ENCODE assay signal across 14 cellular contexts in genomic region chr2:150587547-150588209, GRCh38.
A peak's percentile ranks its signal among the peaks of the same experiment; 100 is the strongest.
DNase-seq lines count a peak whose midpoint lies in the region; ATAC-seq, FAIRE-seq and TF ChIP-seq lines count a peak whose summit lies in the region.
"Had no signal": no experiment of that assay in that cellular context is flagged by ENCODE, and none has a peak within 500 bp of the region (broad histone marks: within the 10 kb centered on the region; RNA-seq: fewer than 3 reads in every experiment).

No MANE protein-coding gene starts in this region.

- H3K4me2 ChIP-seq in astrocyte (ENCODE audit: low read length): peak overlapping the region; percentile 28

- H3K9me3 ChIP-seq in astrocyte (ENCODE audit: insufficient read depth, low read depth, low read length): no peaks in the 10 kb centered on the region
- H3K9me3 ChIP-seq in colonic mucosa: no peaks in the 10 kb centered on the region
- H3K9me3 ChIP-seq: Peyer's patch, suprapubic skin had no signal

- no peaks in the 10 kb centered on the region for H3K36me3 ChIP-seq in astrocyte (ENCODE audit: insufficient read depth, low read length)
- no peaks in the 10 kb centered on the region for H3K36me3 ChIP-seq in colonic mucosa
- H3K36me3 ChIP-seq: Peyer's patch, suprapubic skin had no signal

- H2AFZ ChIP-seq in astrocyte (ENCODE audit: low read depth, low read length): no peak overlapping the region

- no peak overlapping the region for H3K27ac Mint-ChIP-seq in activated CD4-positive, alpha-beta T cell treated with anti-CD3 and anti-CD28 coated beads, Interleukin-2, amount 10 ng/mL, durations not matched to agents 24 days and 14 days
- H3K27ac Mint-ChIP-seq in astrocyte (ENCODE audit: unreplicated experiment): peak overlapping the region; percentile 5

- no peak overlapping the region for H3K4me3 Mint-ChIP-seq in activated CD4-positive, alpha-beta T cell treated with anti-CD3 and anti-CD28 coated beads, Interleukin-2, amount 10 ng/mL, durations not matched to agents 24 days and 14 days
- H3K4me3 Mint-ChIP-seq in astrocyte (ENCODE audit: unreplicated experiment): no peak overlapping the region

- intact Hi-C loops in activated CD4-positive, alpha-beta T cell treated with anti-CD3 and anti-CD28 coated beads, Interleukin-2, amount 10 ng/mL, durations not matched to agents 24 days and 14 days (cut with micrococcal nuclease): no loop called here
- intact Hi-C loops in colonic mucosa (cut with DNase I): no loop called here

- H3K27me3 ChIP-seq in astrocyte (ENCODE audit: insufficient read depth, low read length) (no peaks in the 10 kb centered on the region), colonic mucosa (no peaks in the 10 kb centered on the region)
- H3K27me3 ChIP-seq: Peyer's patch, suprapubic skin had no signal

- peak; percentile 64 for ATAC-seq in left lobe of liver

- H3K36me3 Mint-ChIP-seq in activated CD4-positive, alpha-beta T cell treated with anti-CD3 and anti-CD28 coated beads, Interleukin-2, amount 10 ng/mL, durations not matched to agents 24 days and 14 days (ENCODE audit: low read depth): no peaks in the 10 kb centered on the region
- H3K36me3 Mint-ChIP-seq in astrocyte (ENCODE audit: low read depth, unreplicated experiment): peaks cover 2% of the 10 kb centered on the region

- no peaks in the 10 kb centered on the region for H3K4me1 Mint-ChIP-seq in activated CD4-positive, alpha-beta T cell treated with anti-CD3 and anti-CD28 coated beads, Interleukin-2, amount 10 ng/mL, durations not matched to agents 24 days and 14 days
- H3K4me1 Mint-ChIP-seq in astrocyte (ENCODE audit: low read depth, unreplicated experiment): peaks cover 29% of the 10 kb centered on the region

- no peaks in the 10 kb centered on the region for H3K79me2 ChIP-seq in astrocyte (ENCODE audit: insufficient read depth, low read length)

- FAIRE-seq in astrocyte (lab: Jason Lieb, UNC): peak; percentile 39

- H3K9me3 Mint-ChIP-seq in activated CD4-positive, alpha-beta T cell treated with anti-CD3 and anti-CD28 coated beads, Interleukin-2, amount 10 ng/mL, durations not matched to agents 24 days and 14 days: no peaks in the 10 kb centered on the region
- H3K9me3 Mint-ChIP-seq in astrocyte (ENCODE audit: unreplicated experiment): no peaks in the 10 kb centered on the region

- H3K27me3 Mint-ChIP-seq in activated CD4-positive, alpha-beta T cell treated with anti-CD3 and anti-CD28 coated beads, Interleukin-2, amount 10 ng/mL, durations not matched to agents 24 days and 14 days: no peaks in the 10 kb centered on the region
- H3K27me3 Mint-ChIP-seq in astrocyte (ENCODE audit: low read depth, unreplicated experiment): no peaks in the 10 kb centered on the region

- H3K4me3 ChIP-seq in astrocyte (ENCODE audit: insufficient read depth, low read depth, low read length) (no peak overlapping the region), colonic mucosa (no peak overlapping the region)
- H3K4me3 ChIP-seq: Peyer's patch, suprapubic skin had no signal

- TF ChIP-seq CTCF in astrocyte (IDR thresholded peaks at IDR 0.05; ENCODE audit: insufficient read depth, low read depth, low read length): no peak
- no peak for TF ChIP-seq CTCF in colonic mucosa (IDR thresholded peaks at IDR 0.05)

- H3K9ac ChIP-seq in astrocyte (ENCODE audit: low read length) (no peak overlapping the region), colonic mucosa (ENCODE audit: low read depth in 2 of 2, low read length in 2 of 2) (no peak overlapping the region)

- no peaks in the 10 kb centered on the region for H4K20me1 ChIP-seq in astrocyte (ENCODE audit: insufficient read depth, low read length)

- H3K27ac ChIP-seq in astrocyte (ENCODE audit: low read depth, low read length) (peak overlapping the region; percentile 21), colonic mucosa (no peak overlapping the region)
- H3K27ac ChIP-seq: 22Rv1, Peyer's patch, suprapubic skin had no signal

- DNase-seq in activated CD4-positive, alpha-beta T cell treated with anti-CD3 and anti-CD28 coated beads, Interleukin-2, amount 10 ng/mL, durations not matched to agents 24 days and 14 days: peak; percentile 15
- no peak for DNase-seq in activated CD4-positive, alpha-beta T cell treated with anti-CD3 and anti-CD28 coated beads, Interleukin-2, amount 50 U/mL, for 48 hours
- DNase-seq in astrocyte (ENCODE audit: low read depth) (peak; percentile 49), left lobe of liver (ENCODE audit: low spot score) (no peak), A172 (ENCODE audit: low spot score) (no peak), T-helper 2 cell (no peak), NCI-H2029 treated with DMSO at 0.1 percent for 48 hours (lab: John Stamatoyannopoulos, UW) (no peak), colonic mucosa (no peak)
- DNase-seq: activated CD4-positive, alpha-beta T cell treated with anti-CD3 and anti-CD28 coated beads for 48 hours; kidney glomerular epithelial cell; NCI-H446 treated with DMSO at 0.1 percent for 48 hours; Peyer's patch had no signal

- H3K4me1 ChIP-seq in astrocyte (ENCODE audit: insufficient read depth, low read length): peaks cover 26% of the 10 kb centered on the region
- H3K4me1 ChIP-seq in colonic mucosa: no peaks in the 10 kb centered on the region
- H3K4me1 ChIP-seq: Peyer's patch, suprapubic skin had no signal

Comparison
In these comparisons a context has a peak if more than half of its experiments do, and no peak if none do; other contexts are left out.
1. DNase-seq: peak in activated CD4-positive, alpha-beta T cell treated with anti-CD3 and anti-CD28 coated beads, Interleukin-2, amount 10 ng/mL, durations not matched to agents 24 days and 14 days (single experiment) and astrocyte (single experiment); none in activated CD4-positive, alpha-beta T cell treated with anti-CD3 and anti-CD28 coated beads, Interleukin-2, amount 50 U/mL, for 48 hours (0 of 2), left lobe of liver (single experiment), A172 (single experiment), T-helper 2 cell (0 of 5), NCI-H2029 treated with DMSO at 0.1 percent for 48 hours (single experiment) and colonic mucosa (single experiment).